1 cellular context compared by ENCODE assay signal in the genomic region with DNA sequence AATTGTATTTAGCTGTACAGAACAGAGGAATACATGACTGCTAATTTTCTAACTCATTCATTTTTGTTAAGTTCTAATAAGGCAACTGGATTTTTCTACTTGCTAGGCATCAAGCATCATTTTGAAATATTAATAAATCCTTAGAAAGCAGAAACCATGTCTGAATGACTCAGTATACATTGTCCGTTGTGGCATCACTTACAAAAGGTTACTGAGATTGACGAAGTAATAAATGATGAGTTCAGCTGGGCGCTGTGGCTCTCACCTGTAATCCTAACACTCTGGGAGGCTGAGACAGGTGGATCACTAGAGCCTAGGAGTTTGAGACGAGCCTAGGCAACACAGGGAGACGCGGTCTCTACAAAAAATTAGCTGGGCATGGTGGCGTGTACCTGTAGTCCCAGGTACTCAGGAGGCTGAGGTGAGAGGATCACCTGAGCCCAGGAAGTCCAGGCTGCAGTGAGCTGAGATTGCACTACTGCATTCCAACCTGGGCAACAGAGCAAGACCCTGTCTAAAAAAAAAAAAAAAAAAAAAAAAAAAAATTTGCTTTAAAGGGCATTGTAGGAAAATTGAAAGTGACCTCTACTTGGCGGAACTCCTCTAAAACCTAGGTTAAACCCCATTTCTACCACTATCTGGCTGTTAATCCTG.
TF ChIP-seq lines count a peak whose summit lies in the region.

No MANE protein-coding gene starts in this region.

TF ChIP-seq in IMR-90, 13 proteins besides CTCF, POLR2A, EP300 and RAD21:
- TF ChIP-seq MXI1 (IDR thresholded peaks at IDR 0.05; ENCODE audit: borderline replicate concordance, low read depth, low read length) (no peak), MAZ (IDR thresholded peaks at IDR 0.05; ENCODE audit: borderline replicate concordance, low read depth, low read length) (no peak), RFX5 (IDR thresholded peaks at IDR 0.05; ENCODE audit: low read depth, low read length) (no peak), CEBPB (IDR thresholded peaks at IDR 0.05; ENCODE audit: low read depth, low read length) (no peak), RCOR1 (IDR thresholded peaks at IDR 0.05; ENCODE audit: insufficient replicate concordance, low read length) (no peak), BHLHE40 (IDR thresholded peaks at IDR 0.05; ENCODE audit: low read depth, low read length) (no peak), FOS (IDR thresholded peaks at IDR 0.05; ENCODE audit: low read depth, low read length) (no peak), SMC3 (IDR thresholded peaks at IDR 0.05; ENCODE audit: low read depth, low read length) (no peak), MAFK (IDR thresholded peaks at IDR 0.05; ENCODE audit: low read depth, low read length) (no peak), CHD1 (IDR thresholded peaks at IDR 0.05; ENCODE audit: low read depth, low read length) (no peak), NFE2L2 (IDR thresholded peaks at IDR 0.05; ENCODE audit: low read depth, low read length) (no peak)
- TF ChIP-seq, protein P1, sequence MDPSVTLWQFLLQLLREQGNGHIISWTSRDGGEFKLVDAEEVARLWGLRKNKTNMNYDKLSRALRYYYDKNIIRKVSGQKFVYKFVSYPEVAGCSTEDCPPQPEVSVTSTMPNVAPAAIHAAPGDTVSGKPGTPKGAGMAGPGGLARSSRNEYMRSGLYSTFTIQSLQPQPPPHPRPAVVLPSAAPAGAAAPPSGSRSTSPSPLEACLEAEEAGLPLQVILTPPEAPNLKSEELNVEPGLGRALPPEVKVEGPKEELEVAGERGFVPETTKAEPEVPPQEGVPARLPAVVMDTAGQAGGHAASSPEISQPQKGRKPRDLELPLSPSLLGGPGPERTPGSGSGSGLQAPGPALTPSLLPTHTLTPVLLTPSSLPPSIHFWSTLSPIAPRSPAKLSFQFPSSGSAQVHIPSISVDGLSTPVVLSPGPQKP (IDR thresholded peaks at IDR 0.05; ENCODE audit: borderline replicate concordance, low read depth, low read length): no peak
- TF ChIP-seq, protein P2, sequence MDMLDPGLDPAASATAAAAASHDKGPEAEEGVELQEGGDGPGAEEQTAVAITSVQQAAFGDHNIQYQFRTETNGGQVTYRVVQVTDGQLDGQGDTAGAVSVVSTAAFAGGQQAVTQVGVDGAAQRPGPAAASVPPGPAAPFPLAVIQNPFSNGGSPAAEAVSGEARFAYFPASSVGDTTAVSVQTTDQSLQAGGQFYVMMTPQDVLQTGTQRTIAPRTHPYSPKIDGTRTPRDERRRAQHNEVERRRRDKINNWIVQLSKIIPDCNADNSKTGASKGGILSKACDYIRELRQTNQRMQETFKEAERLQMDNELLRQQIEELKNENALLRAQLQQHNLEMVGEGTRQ (IDR thresholded peaks at IDR 0.05; ENCODE audit: low read depth, low read length): no peak
